In the genomic region with DNA sequence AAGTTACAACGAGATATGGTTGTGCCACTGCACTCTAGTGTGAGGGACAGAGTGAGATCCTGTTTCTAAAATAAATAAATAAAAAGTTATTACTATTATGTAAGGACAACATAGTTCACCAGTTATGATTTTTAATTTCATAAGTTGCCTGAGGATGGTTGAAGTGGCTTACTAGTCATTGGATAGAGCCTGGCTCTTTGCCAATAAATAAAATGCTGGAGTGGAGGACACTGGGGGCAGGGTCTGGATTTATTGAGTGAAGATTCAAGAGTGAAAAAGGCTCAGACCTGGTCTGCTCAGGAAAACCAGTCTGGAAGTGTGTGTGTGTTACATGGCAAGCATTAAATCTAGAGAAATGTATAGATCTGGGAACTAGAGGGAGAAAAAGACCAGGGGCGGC, we compare ENCODE assay signal across 17 cellular contexts. TPM values are rescaled to one million over a fixed set of nuclear protein-coding genes. Genes with fewer than 3 reads are reported as not detected.
DNase-seq lines count a peak whose midpoint lies in the region; ATAC-seq and TF ChIP-seq lines count a peak whose summit lies in the region.
"Had no signal": no experiment of that assay in that cellular context is flagged by ENCODE, and none has a peak within 500 bp of the region (broad histone marks: within the 10 kb centered on the region; RNA-seq: fewer than 3 reads in every experiment).

No MANE protein-coding gene starts in this region.

- H3K4me1 ChIP-seq in Karpas-422 (ENCODE audit: low read length) = peaks cover 30% of the 10 kb centered on the region
- H3K4me1 ChIP-seq in smooth muscle cell (ENCODE audit: low read depth) = peaks cover 13% of the 10 kb centered on the region

- H3K27me3 Mint-ChIP-seq in activated CD4-positive, alpha-beta T cell treated with anti-CD3 and anti-CD28 coated beads, Interleukin-2, amount 10 ng/mL, durations not matched to agents 24 days and 14 days = no peaks in the 10 kb centered on the region

- no peak for TF ChIP-seq CTCF in smooth muscle cell (IDR thresholded peaks at IDR 0.05; ENCODE audit: borderline replicate concordance, insufficient read depth, poor library complexity, severe bottlenecking)

- H3K9me3 Mint-ChIP-seq in activated CD4-positive, alpha-beta T cell treated with anti-CD3 and anti-CD28 coated beads, Interleukin-2, amount 10 ng/mL, durations not matched to agents 24 days and 14 days = no peaks in the 10 kb centered on the region
- no peaks in the 10 kb centered on the region for H3K9me3 Mint-ChIP-seq in stimulated activated effector memory CD8-positive, alpha-beta T cell treated with anti-CD3 and anti-CD28 coated beads, Interleukin-12 subunit alpha, Interleukin-12 subunit beta, amount 100 ng/mL, for 72 hours

- H3K9ac ChIP-seq in Karpas-422 (ENCODE audit: low read length) (peak overlapping the region; percentile 87; the same call in 1 of the 2 replicates), smooth muscle cell (ENCODE audit: low read depth) (no peak overlapping the region)

- H3K79me2 ChIP-seq in Karpas-422 (ENCODE audit: low read length) (peaks cover 69% of the 10 kb centered on the region), smooth muscle cell (ENCODE audit: low read depth) (peaks cover 56% of the 10 kb centered on the region)

- no peak for ATAC-seq in stimulated activated effector memory CD8-positive, alpha-beta T cell treated with anti-CD3 and anti-CD28 coated beads, Interleukin-12 subunit alpha, Interleukin-12 subunit beta, amount 100 ng/mL, for 72 hours
- no peak for ATAC-seq in HG03025 (IDR thresholded peaks at IDR 0.05; ENCODE audit: low FRiP score, unreplicated experiment)
- ATAC-seq: heart right ventricle had no signal

- peaks cover 26% of the 10 kb centered on the region for H4K20me1 ChIP-seq in Karpas-422 (ENCODE audit: insufficient read depth, low read depth, low read length)
- peaks cover 52% of the 10 kb centered on the region for H4K20me1 ChIP-seq in smooth muscle cell (ENCODE audit: low read depth)

- H3K36me3 Mint-ChIP-seq in activated CD4-positive, alpha-beta T cell treated with anti-CD3 and anti-CD28 coated beads, Interleukin-2, amount 10 ng/mL, durations not matched to agents 24 days and 14 days (ENCODE audit: low read depth) = peaks cover 3% of the 10 kb centered on the region
- H3K36me3 Mint-ChIP-seq in stimulated activated effector memory CD8-positive, alpha-beta T cell treated with anti-CD3 and anti-CD28 coated beads, Interleukin-12 subunit alpha, Interleukin-12 subunit beta, amount 100 ng/mL, for 72 hours = peaks cover 9% of the 10 kb centered on the region

- H3K27ac ChIP-seq in Karpas-422 (ENCODE audit: low read length) (no peak overlapping the region), smooth muscle cell (ENCODE audit: low read depth) (no peak overlapping the region)
- H3K27ac ChIP-seq: heart right ventricle, thoracic aorta had no signal

- H3K9me3 ChIP-seq in Karpas-422 (ENCODE audit: low read length) (no peaks in the 10 kb centered on the region), smooth muscle cell (replicated peaks; ENCODE audit: low read depth) (no peaks in the 10 kb centered on the region)
- H3K9me3 ChIP-seq: heart right ventricle, thoracic aorta had no signal

- no peaks in the 10 kb centered on the region for H3K9me2 ChIP-seq in Karpas-422 (replicated peaks; ENCODE audit: insufficient read depth, low read length)

- no peak for TF ChIP-seq POLR2A in erythroblast (IDR thresholded peaks at IDR 0.05; ENCODE audit: low read length)

- H3K4me3 Mint-ChIP-seq in activated CD4-positive, alpha-beta T cell treated with anti-CD3 and anti-CD28 coated beads, Interleukin-2, amount 10 ng/mL, durations not matched to agents 24 days and 14 days = peak overlapping the region; percentile 39
- H3K4me3 Mint-ChIP-seq in stimulated activated effector memory CD8-positive, alpha-beta T cell treated with anti-CD3 and anti-CD28 coated beads, Interleukin-12 subunit alpha, Interleukin-12 subunit beta, amount 100 ng/mL, for 72 hours = no peak overlapping the region

- WGBS in smooth muscle cell (ENCODE audit: low lambda C conversion rate) = 75% methylated on average over 2 of the region's 2 CpGs

- no peak overlapping the region for H3K27ac Mint-ChIP-seq in activated CD4-positive, alpha-beta T cell treated with anti-CD3 and anti-CD28 coated beads, Interleukin-2, amount 10 ng/mL, durations not matched to agents 24 days and 14 days
- H3K27ac Mint-ChIP-seq in stimulated activated effector memory CD8-positive, alpha-beta T cell treated with anti-CD3 and anti-CD28 coated beads, Interleukin-12 subunit alpha, Interleukin-12 subunit beta, amount 100 ng/mL, for 72 hours = peak overlapping the region; percentile 88

- H3K4me3 ChIP-seq in Karpas-422 (ENCODE audit: low read length) (peak overlapping the region; percentile 93; the same call in 1 of the 2 replicates), smooth muscle cell (no peak overlapping the region)

- intact Hi-C loops in activated CD4-positive, alpha-beta T cell treated with anti-CD3 and anti-CD28 coated beads, Interleukin-2, amount 10 ng/mL, durations not matched to agents 24 days and 14 days (cut with micrococcal nuclease) = loop anchor here (5.0 kb wide), 1 partner anchor 288 kb away; a partner anchor contains a TSS

- peaks cover 50% of the 10 kb centered on the region for H3K4me1 Mint-ChIP-seq in activated CD4-positive, alpha-beta T cell treated with anti-CD3 and anti-CD28 coated beads, Interleukin-2, amount 10 ng/mL, durations not matched to agents 24 days and 14 days
- H3K4me1 Mint-ChIP-seq in stimulated activated effector memory CD8-positive, alpha-beta T cell treated with anti-CD3 and anti-CD28 coated beads, Interleukin-12 subunit alpha, Interleukin-12 subunit beta, amount 100 ng/mL, for 72 hours = peaks cover 77% of the 10 kb centered on the region

- H3K36me3 ChIP-seq in Karpas-422 (ENCODE audit: insufficient read depth, low read length) = no peaks in the 10 kb centered on the region
- H3K36me3 ChIP-seq in smooth muscle cell (ENCODE audit: low read depth) = no peaks in the 10 kb centered on the region
- H3K36me3 ChIP-seq: heart right ventricle, thoracic aorta had no signal

- H3K27me3 ChIP-seq in Karpas-422 (ENCODE audit: low read length) = no peaks in the 10 kb centered on the region
- H3K27me3 ChIP-seq in smooth muscle cell (ENCODE audit: low read depth) = no peaks in the 10 kb centered on the region
- H3K27me3 ChIP-seq: heart right ventricle had no signal

- peak overlapping the region; percentile 97 for H3K4me2 ChIP-seq in Karpas-422 (ENCODE audit: low read depth, low read length, poor library complexity, severe bottlenecking)
- no peak overlapping the region for H3K4me2 ChIP-seq in smooth muscle cell

- no peak overlapping the region for H2AFZ ChIP-seq in Karpas-422 (ENCODE audit: low read length)
- no peak overlapping the region for H2AFZ ChIP-seq in smooth muscle cell (ENCODE audit: low read depth)

- no peak for DNase-seq in activated CD4-positive, alpha-beta T cell treated with anti-CD3 and anti-CD28 coated beads, Interleukin-2, amount 10 ng/mL, durations not matched to agents 24 days and 14 days
- no peak for DNase-seq in activated CD4-positive, alpha-beta T cell treated with anti-CD3 and anti-CD28 coated beads for 1 hour
- no peak for DNase-seq in Karpas-422
- DNase-seq in erythroblast (lab: John Stamatoyannopoulos, UW) = peak; percentile 38 to 40
- DNase-seq in stimulated activated effector memory CD8-positive, alpha-beta T cell treated with anti-CD3 and anti-CD28 coated beads, Interleukin-12 subunit alpha, Interleukin-12 subunit beta, amount 100 ng/mL, for 72 hours (ENCODE audit: low spot score in 2 of 2) = no peak
- no peak for DNase-seq in OCI-M1 (lab: John Stamatoyannopoulos, UW)
- no peak for DNase-seq in smooth muscle cell (lab: John Stamatoyannopoulos, UW; ENCODE audit: unreplicated experiment)
- DNase-seq: activated CD4-positive, alpha-beta T cell treated with anti-CD3 and anti-CD28 coated beads, Interleukin-2, amount 50 U/mL, for 4 hours; effector CD8-positive, alpha-beta T cell; heart right ventricle; NCI-H1417 treated with DMSO at 0.1 percent for 48 hours; NCI-H2227 treated with DMSO at 0.1 percent for 48 hours; small intestine; stimulated activated CD4-positive, alpha-beta T cell treated with anti-CD3 and anti-CD28 coated beads, Interleukin-4, amount 100 ng/mL, for 4 hours had no signal

- no peaks in the 10 kb centered on the region for H3F3A ChIP-seq in smooth muscle cell (ENCODE audit: low read depth)

RNA-seq across cellular contexts. Expression of a gene that starts 2.1 kb away (rescaled TPM):
- total RNA-seq in activated CD4-positive, alpha-beta T cell treated with anti-CD3 and anti-CD28 coated beads, Interleukin-2, amount 10 ng/mL, durations not matched to agents 24 days and 14 days = 53.6 and 60.3 TPM in 2 replicates
- 42.9 and 43.5 TPM in 2 replicates for total RNA-seq in Karpas-422 (2014; rRNA removed; shearing (Covaris generic); ENCODE audit: low replicate concordance)
- 33.7 and 37.5 TPM in 2 replicates for total RNA-seq in smooth muscle cell
- polyA plus RNA-seq in smooth muscle cell = 53.3 and 61.8 TPM in 2 replicates

RNA-seq across cellular contexts. Expression of a gene that starts 12.3 kb away (rescaled TPM):
- not detected in 2 replicates for total RNA-seq in activated CD4-positive, alpha-beta T cell treated with anti-CD3 and anti-CD28 coated beads, Interleukin-2, amount 10 ng/mL, durations not matched to agents 24 days and 14 days
- not detected in 2 replicates for total RNA-seq in Karpas-422 (2014; rRNA removed; shearing (Covaris generic); ENCODE audit: low replicate concordance)
- total RNA-seq in smooth muscle cell = 1.7 TPM in 1 of 2 replicates, not detected in the other
- polyA plus RNA-seq in smooth muscle cell = not detected in 2 replicates

RNA-seq across cellular contexts. Expression of a gene that starts 26.1 kb away (rescaled TPM):
- 0.83 and 1.0 TPM in 2 replicates for total RNA-seq in activated CD4-positive, alpha-beta T cell treated with anti-CD3 and anti-CD28 coated beads, Interleukin-2, amount 10 ng/mL, durations not matched to agents 24 days and 14 days
- total RNA-seq in Karpas-422 (2014; rRNA removed; shearing (Covaris generic); ENCODE audit: low replicate concordance) = 1.5 and 1.9 TPM in 2 replicates
- total RNA-seq in smooth muscle cell = 1.1 TPM in 1 of 2 replicates, not detected in the other
- polyA plus RNA-seq in smooth muscle cell = 0.41 and 0.69 TPM in 2 replicates

RNA-seq across cellular contexts. Expression of a gene that starts 29.2 kb away (rescaled TPM):
- not detected in 2 replicates for total RNA-seq in activated CD4-positive, alpha-beta T cell treated with anti-CD3 and anti-CD28 coated beads, Interleukin-2, amount 10 ng/mL, durations not matched to agents 24 days and 14 days
- 6.8 TPM in 1 of 2 replicates, not detected in the other for total RNA-seq in Karpas-422 (2014; rRNA removed; shearing (Covaris generic); ENCODE audit: low replicate concordance)
- total RNA-seq in smooth muscle cell = not detected in 2 replicates
- 0.23 and 1.3 TPM in 2 replicates for polyA plus RNA-seq in smooth muscle cell

RNA-seq across cellular contexts. Expression of a gene that starts 31.3 kb away (rescaled TPM):
- total RNA-seq in activated CD4-positive, alpha-beta T cell treated with anti-CD3 and anti-CD28 coated beads, Interleukin-2, amount 10 ng/mL, durations not matched to agents 24 days and 14 days = not detected in 2 replicates
- not detected in 2 replicates for total RNA-seq in Karpas-422 (2014; rRNA removed; shearing (Covaris generic); ENCODE audit: low replicate concordance)
- not detected in 2 replicates for total RNA-seq in smooth muscle cell
- polyA plus RNA-seq in smooth muscle cell = 0.19 and 0.25 TPM in 2 replicates
- total RNA-seq: heart right ventricle, posterior vena cava, thoracic aorta had no signal
- polyA plus RNA-seq: heart right ventricle had no signal

Comparison
In these comparisons a context has a peak if more than half of its experiments do, and no peak if none do; other contexts are left out.
1. DNase-seq: peak in erythroblast (2 of 2); none in activated CD4-positive, alpha-beta T cell treated with anti-CD3 and anti-CD28 coated beads, Interleukin-2, amount 10 ng/mL, durations not matched to agents 24 days and 14 days (single experiment), activated CD4-positive, alpha-beta T cell treated with anti-CD3 and anti-CD28 coated beads for 1 hour (single experiment), Karpas-422 (single experiment), stimulated activated effector memory CD8-positive, alpha-beta T cell treated with anti-CD3 and anti-CD28 coated beads, Interleukin-12 subunit alpha, Interleukin-12 subunit beta, amount 100 ng/mL, for 72 hours (0 of 2), OCI-M1 (single experiment) and smooth muscle cell (single experiment).